ENCODE assay signal across 13 cellular contexts in genomic region chr1:92315766-92316413, GRCh38. TPM values are rescaled to one million over a fixed set of nuclear protein-coding genes. Genes with fewer than 3 reads are reported as not detected.
DNase-seq lines count a peak whose midpoint lies in the region; ATAC-seq and TF ChIP-seq lines count a peak whose summit lies in the region.
"Had no signal": no experiment of that assay in that cellular context is flagged by ENCODE, and none has a peak within 500 bp of the region (broad histone marks: within the 10 kb centered on the region; RNA-seq: fewer than 3 reads in every experiment).

No MANE protein-coding gene starts in this region.

- peaks cover 2% of the 10 kb centered on the region for H3K9me3 Mint-ChIP-seq in activated naive CD4-positive, alpha-beta T cell treated with anti-CD3 and anti-CD28 coated beads for 36 hours
- H3K9me3 Mint-ChIP-seq in stimulated activated naive CD8-positive, alpha-beta T cell treated with anti-CD3 and anti-CD28 coated beads, Interleukin-15, Interleukin-2, amounts not matched to agents 100 ng/mL and 50 ng/mL, for 24 hours: no peaks in the 10 kb centered on the region

- H3K27ac Mint-ChIP-seq in activated naive CD4-positive, alpha-beta T cell treated with anti-CD3 and anti-CD28 coated beads for 36 hours: peak overlapping the region; percentile 82
- H3K27ac Mint-ChIP-seq in stimulated activated naive CD8-positive, alpha-beta T cell treated with anti-CD3 and anti-CD28 coated beads, Interleukin-15, Interleukin-2, amounts not matched to agents 100 ng/mL and 50 ng/mL, for 24 hours: peak overlapping the region; percentile 43

- peak; percentile 62 for DNase-seq in activated naive CD4-positive, alpha-beta T cell treated with anti-CD3 and anti-CD28 coated beads for 36 hours
- no peak for DNase-seq in activated naive CD4-positive, alpha-beta T cell treated with anti-CD3 and anti-CD28 coated beads, Interleukin-2, amount 50 U/mL, for 16 hours
- DNase-seq in activated CD4-positive, alpha-beta T cell treated with anti-CD3 and anti-CD28 coated beads, Interleukin-2, amount 50 U/mL, for 48 hours: peak; percentile 22 to 47
- DNase-seq in effector CD4-positive, alpha-beta T cell: peak; percentile 31
- DNase-seq in anterior cingulate cortex (lab: John Stamatoyannopoulos, UW): no peak
- DNase-seq in tibial artery: no peak
- DNase-seq: DMS79 treated with DMSO at 0.1 percent for 48 hours, NCI-H2107, SW 1271 had no signal

- H3K36me3 ChIP-seq in tibial artery: peaks cover 14 to 34% (median 19%) of the 10 kb centered on the region in 3 donors

- no peak overlapping the region for H3K27ac ChIP-seq in tibial artery
- H3K27ac ChIP-seq: gastroesophageal sphincter, parathyroid adenoma had no signal

- CTCF ChIA-PET in activated naive CD4-positive, alpha-beta T cell treated with anti-CD3 and anti-CD28 coated beads for 36 hours (lab: Charles Lee): interaction anchor here (0.6 to 2.2 kb wide), 5 partner anchors 12 to 320 kb away, joined by 3 to 4 read pairs (median 3); no protein-coding TSS in a partner anchor

- H3K4me1 ChIP-seq in tibial artery: no peaks in the 10 kb centered on the region
- H3K4me1 ChIP-seq: gastroesophageal sphincter, parathyroid adenoma had no signal

- TF ChIP-seq CTCF in tibial artery (IDR thresholded peaks at IDR 0.05): no peak

- no peaks in the 10 kb centered on the region for H3K9me3 ChIP-seq in tibial artery
- H3K9me3 ChIP-seq: gastroesophageal sphincter had no signal

- H3K27me3 Mint-ChIP-seq in activated naive CD4-positive, alpha-beta T cell treated with anti-CD3 and anti-CD28 coated beads for 36 hours (ENCODE audit: low read depth): no peaks in the 10 kb centered on the region
- no peaks in the 10 kb centered on the region for H3K27me3 Mint-ChIP-seq in stimulated activated naive CD8-positive, alpha-beta T cell treated with anti-CD3 and anti-CD28 coated beads, Interleukin-15, Interleukin-2, amounts not matched to agents 100 ng/mL and 50 ng/mL, for 24 hours

- intact Hi-C loops in activated naive CD4-positive, alpha-beta T cell treated with anti-CD3 and anti-CD28 coated beads for 36 hours (cut with micrococcal nuclease): loop anchor here (1.0 to 5.0 kb wide), 6 partner anchors 17 to 516 kb away; partner anchors contain the start of genes RPAP2 and RPL5
- intact Hi-C loops in tibial artery (cut with DNase I; ENCODE audit: low total_unique reads): no loop called here

- peaks cover 63% of the 10 kb centered on the region for H3K4me1 Mint-ChIP-seq in activated naive CD4-positive, alpha-beta T cell treated with anti-CD3 and anti-CD28 coated beads for 36 hours (ENCODE audit: low read depth)
- H3K4me1 Mint-ChIP-seq in stimulated activated naive CD8-positive, alpha-beta T cell treated with anti-CD3 and anti-CD28 coated beads, Interleukin-15, Interleukin-2, amounts not matched to agents 100 ng/mL and 50 ng/mL, for 24 hours (ENCODE audit: low read depth): peaks cover 65% of the 10 kb centered on the region

- no peaks in the 10 kb centered on the region for H3K27me3 ChIP-seq in tibial artery
- H3K27me3 ChIP-seq: gastroesophageal sphincter had no signal

- H3K36me3 Mint-ChIP-seq in activated naive CD4-positive, alpha-beta T cell treated with anti-CD3 and anti-CD28 coated beads for 36 hours (ENCODE audit: low read depth): peaks cover 30% of the 10 kb centered on the region
- H3K36me3 Mint-ChIP-seq in stimulated activated naive CD8-positive, alpha-beta T cell treated with anti-CD3 and anti-CD28 coated beads, Interleukin-15, Interleukin-2, amounts not matched to agents 100 ng/mL and 50 ng/mL, for 24 hours (ENCODE audit: low read depth): peaks cover 59% of the 10 kb centered on the region

- ATAC-seq in GM21381 (IDR thresholded peaks at IDR 0.05; ENCODE audit: unreplicated experiment): no peak
- ATAC-seq: gastroesophageal sphincter had no signal

- H3K4me3 ChIP-seq in tibial artery: no peak overlapping the region
- H3K4me3 ChIP-seq: gastroesophageal sphincter had no signal

- no peak overlapping the region for H3K4me3 Mint-ChIP-seq in activated naive CD4-positive, alpha-beta T cell treated with anti-CD3 and anti-CD28 coated beads for 36 hours
- H3K4me3 Mint-ChIP-seq in stimulated activated naive CD8-positive, alpha-beta T cell treated with anti-CD3 and anti-CD28 coated beads, Interleukin-15, Interleukin-2, amounts not matched to agents 100 ng/mL and 50 ng/mL, for 24 hours: no peak overlapping the region

RNA-seq across cellular contexts. Expression of gene RPAP2, which starts 17.0 kb away (rescaled TPM):
- 10 to 100 TPM; 21.0 to 21.9 TPM for total RNA-seq in activated naive CD4-positive, alpha-beta T cell treated with anti-CD3 and anti-CD28 coated beads for 36 hours

RNA-seq across cellular contexts. Expression of gene GLMN, which starts 17.1 kb away (rescaled TPM):
- total RNA-seq in activated naive CD4-positive, alpha-beta T cell treated with anti-CD3 and anti-CD28 coated beads for 36 hours: 10 to 100 TPM; 14.0 to 15.3 TPM

Comparison
In these comparisons a context has a peak if more than half of its experiments do, and no peak if none do; other contexts are left out.
1. DNase-seq: peak in activated naive CD4-positive, alpha-beta T cell treated with anti-CD3 and anti-CD28 coated beads for 36 hours (single experiment), activated CD4-positive, alpha-beta T cell treated with anti-CD3 and anti-CD28 coated beads, Interleukin-2, amount 50 U/mL, for 48 hours (2 of 2) and effector CD4-positive, alpha-beta T cell (single experiment); none in activated naive CD4-positive, alpha-beta T cell treated with anti-CD3 and anti-CD28 coated beads, Interleukin-2, amount 50 U/mL, for 16 hours (single experiment), anterior cingulate cortex (0 of 58) and tibial artery (0 of 2).